Comparison of ENCODE assay signal across 8 cellular contexts in the genomic region with DNA sequence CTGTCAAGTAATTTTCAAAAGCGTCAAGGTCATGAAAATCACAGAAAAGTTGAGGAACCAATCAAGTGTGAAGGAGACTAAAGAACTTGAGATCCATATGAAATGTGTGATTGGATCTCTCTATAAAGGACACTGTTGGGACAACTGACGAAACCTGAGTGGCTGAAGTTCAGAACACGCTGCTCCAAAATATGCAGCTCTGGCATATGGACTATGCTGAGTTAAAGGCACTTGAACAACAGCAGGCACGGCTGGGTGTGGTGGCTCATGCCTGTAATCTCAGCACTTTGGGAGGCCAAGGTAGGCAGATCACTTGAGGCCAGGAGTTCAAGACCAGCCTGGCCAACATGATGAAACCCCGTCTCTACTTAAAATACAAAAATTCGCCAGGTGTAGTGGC. TPM values are rescaled to one million over a fixed set of nuclear protein-coding genes. Genes with fewer than 3 reads are reported as not detected.
DNase-seq lines count a peak whose midpoint lies in the region; ATAC-seq and TF ChIP-seq lines count a peak whose summit lies in the region.
"Not testable (repeated sequence)": the region's sequence is repeated elsewhere in the genome, so short reads cannot be mapped to it uniquely, and the experiment has no call there.

No MANE protein-coding gene starts in this region.

- not testable (repeated sequence) for H3K4me3 ChIP-seq in CD4-positive, CD25-positive, alpha-beta regulatory T cell (ENCODE audit: low read depth, low read length); effector memory CD4-positive, alpha-beta T cell (ENCODE audit: insufficient read depth, low read depth, low read length, poor library complexity, severe bottlenecking); thyroid gland (replicated peaks in 1 of 3)

- WGBS in thyroid gland, 2 donors, result 72 to 83% methylated on average over 6 of the region's 6 CpGs

- H3K4me1 Mint-ChIP-seq in CD4-positive, CD25-positive, alpha-beta regulatory T cell, result peaks cover 40 to 70% (median 49%) of the 10 kb centered on the region in 4 donors
- H3K4me1 Mint-ChIP-seq in activated CD4-positive, alpha-beta T cell treated with anti-CD3 and anti-CD28 coated beads for 36 hours, result peaks cover 62% of the 10 kb centered on the region
- H3K4me1 Mint-ChIP-seq in natural killer cell, result peaks cover 44 to 52% of the 10 kb centered on the region in 2 donors

- TF ChIP-seq CTCF in natural killer cell (IDR thresholded peaks at IDR 0.05); thyroid gland (IDR thresholded peaks at IDR 0.05): not testable (repeated sequence)

- H3K4me1 ChIP-seq in CD4-positive, CD25-positive, alpha-beta regulatory T cell (ENCODE audit: control insufficient read depth, insufficient read depth, low read length, poor library complexity, severe bottlenecking), result peaks cover 17% of the 10 kb centered on the region
- H3K4me1 ChIP-seq in effector memory CD4-positive, alpha-beta T cell (ENCODE audit: control insufficient read depth, insufficient read depth, low read length, poor library complexity, severe bottlenecking), result peaks cover 18% of the 10 kb centered on the region
- not testable (repeated sequence) for H3K4me1 ChIP-seq in thyroid gland

- TF ChIP-seq POLR2A in thyroid gland (IDR thresholded peaks at IDR 0.05), result not testable (repeated sequence)

- H3K27me3 ChIP-seq in CD4-positive, CD25-positive, alpha-beta regulatory T cell (ENCODE audit: control insufficient read depth, insufficient read depth, low read length); effector memory CD4-positive, alpha-beta T cell (replicated peaks; ENCODE audit: control insufficient read depth, insufficient read depth, low read length, poor library complexity, severe bottlenecking); thyroid gland: not testable (repeated sequence)

- H3K36me3 ChIP-seq in CD4-positive, CD25-positive, alpha-beta regulatory T cell (ENCODE audit: control insufficient read depth, insufficient read depth, low read length), result peaks cover 13% of the 10 kb centered on the region
- peaks cover 31% of the 10 kb centered on the region for H3K36me3 ChIP-seq in KOPT-K1 (ENCODE audit: insufficient read depth, low read length)
- not testable (repeated sequence) for H3K36me3 ChIP-seq in effector memory CD4-positive, alpha-beta T cell (ENCODE audit: control insufficient read depth, insufficient read depth, low read length); thyroid gland

- POLR2A ChIA-PET in activated CD4-positive, alpha-beta T cell treated with anti-CD3 and anti-CD28 coated beads for 36 hours (lab: Charles Lee), result not testable (repeated sequence)

- intact Hi-C loops in activated CD4-positive, alpha-beta T cell treated with anti-CD3 and anti-CD28 coated beads for 36 hours (cut with DNase I, micrococcal nuclease), result loop anchor here in 1 of 2 experiments (10.0 kb wide), 1 partner anchor 842 kb away; a partner anchor contains a TSS
- intact Hi-C loops in natural killer cell (cut with micrococcal nuclease), result loop anchor here (10.0 kb wide), 1 partner anchor 112 kb away; no protein-coding TSS in a partner anchor
- intact Hi-C loops in thyroid gland (cut with DNase I), result not testable (repeated sequence)

- H3K36me3 Mint-ChIP-seq in CD4-positive, CD25-positive, alpha-beta regulatory T cell, result peaks cover 31% of the 10 kb centered on the region
- H3K36me3 Mint-ChIP-seq in activated CD4-positive, alpha-beta T cell treated with anti-CD3 and anti-CD28 coated beads for 36 hours (ENCODE audit: low read depth), result peaks cover 30% of the 10 kb centered on the region
- H3K36me3 Mint-ChIP-seq in activated naive CD4-positive, alpha-beta T cell treated with anti-CD3 and anti-CD28 coated beads, Interleukin-2, amount 50 U/mL, for 72 hours, result peaks cover 5 to 25% of the 10 kb centered on the region in 2 donors
- H3K36me3 Mint-ChIP-seq in natural killer cell, result not testable (repeated sequence)

- not testable (repeated sequence) for H3K9me3 ChIP-seq in CD4-positive, CD25-positive, alpha-beta regulatory T cell (ENCODE audit: control insufficient read depth in 2 of 2, low read length in 2 of 2); KOPT-K1 (ENCODE audit: insufficient read depth, low read length, poor library complexity, severe bottlenecking); effector memory CD4-positive, alpha-beta T cell (ENCODE audit: control insufficient read depth, low read length); thyroid gland

- H3K9me3 Mint-ChIP-seq in CD4-positive, CD25-positive, alpha-beta regulatory T cell; activated CD4-positive, alpha-beta T cell treated with anti-CD3 and anti-CD28 coated beads for 36 hours (ENCODE audit: low read depth); activated naive CD4-positive, alpha-beta T cell treated with anti-CD3 and anti-CD28 coated beads, Interleukin-2, amount 50 U/mL, for 72 hours; natural killer cell: not testable (repeated sequence)

- not testable (repeated sequence) for H3K27me3 Mint-ChIP-seq in CD4-positive, CD25-positive, alpha-beta regulatory T cell; activated CD4-positive, alpha-beta T cell treated with anti-CD3 and anti-CD28 coated beads for 36 hours; natural killer cell (ENCODE audit: low read depth in 2 of 2)

- peak overlapping the region in 3 of 4 donors; percentile 43 to 73 (median 71) for H3K4me3 Mint-ChIP-seq in CD4-positive, CD25-positive, alpha-beta regulatory T cell
- H3K4me3 Mint-ChIP-seq in activated CD4-positive, alpha-beta T cell treated with anti-CD3 and anti-CD28 coated beads for 36 hours; natural killer cell: not testable (repeated sequence)

- DNase-seq in CD4-positive, CD25-positive, alpha-beta regulatory T cell; activated CD4-positive, alpha-beta T cell treated with anti-CD3 and anti-CD28 coated beads for 36 hours; activated naive CD4-positive, alpha-beta T cell treated with anti-CD3 and anti-CD28 coated beads, Interleukin-2, amount 50 U/mL, for 72 hours (ENCODE audit: low spot score in 2 of 2); effector memory CD4-positive, alpha-beta T cell; natural killer cell: not testable (repeated sequence)
- peak; percentile 29 for DNase-seq in activated T-cell treated with anti-CD3 and anti-CD28 coated beads, Interleukin-2, amount 50 U/mL, for 1 hour
- peak; percentile 14 to 30 for DNase-seq in thyroid gland

- peak overlapping the region; percentile 71 to 93 (median 81) for H3K27ac Mint-ChIP-seq in CD4-positive, CD25-positive, alpha-beta regulatory T cell
- H3K27ac Mint-ChIP-seq in activated CD4-positive, alpha-beta T cell treated with anti-CD3 and anti-CD28 coated beads for 36 hours, result peak overlapping the region; percentile 61
- peak overlapping the region; percentile 37 to 51 for H3K27ac Mint-ChIP-seq in activated naive CD4-positive, alpha-beta T cell treated with anti-CD3 and anti-CD28 coated beads, Interleukin-2, amount 50 U/mL, for 72 hours
- peak overlapping the region; percentile 47 to 62 for H3K27ac Mint-ChIP-seq in natural killer cell

- CTCF ChIA-PET in activated CD4-positive, alpha-beta T cell treated with anti-CD3 and anti-CD28 coated beads for 36 hours (lab: Charles Lee), result not testable (repeated sequence)

- H3K27ac ChIP-seq in CD4-positive, CD25-positive, alpha-beta regulatory T cell (ENCODE audit: insufficient read depth, low read length, poor library complexity, severe bottlenecking), result peak overlapping the region; percentile 39
- H3K27ac ChIP-seq in KOPT-K1 (ENCODE audit: low read depth, low read length, poor library complexity, severe bottlenecking) (peak overlapping the region; percentile 38), thyroid gland (peak overlapping the region; percentile 38 to 75 (median 75))
- peak overlapping the region; percentile 44 for H3K27ac ChIP-seq in effector memory CD4-positive, alpha-beta T cell (ENCODE audit: insufficient read depth, low read length, poor library complexity, severe bottlenecking)

- not testable (repeated sequence) for ATAC-seq in CD4-positive, CD25-positive, alpha-beta regulatory T cell (ENCODE audit: low read depth in 2 of 2); activated CD4-positive, alpha-beta T cell treated with anti-CD3 and anti-CD28 coated beads for 36 hours; activated naive CD4-positive, alpha-beta T cell treated with anti-CD3 and anti-CD28 coated beads, Interleukin-2, amount 50 U/mL, for 72 hours; natural killer cell

RNA-seq across cellular contexts. Expression of a gene that starts 16.2 kb away (rescaled TPM):
- total RNA-seq in CD4-positive, CD25-positive, alpha-beta regulatory T cell, result 67.6 TPM
- polyA plus RNA-seq in CD4-positive, CD25-positive, alpha-beta regulatory T cell, result 100 to 1,000 TPM; 264 to 488 (median 327) TPM
- total RNA-seq in activated CD4-positive, alpha-beta T cell treated with anti-CD3 and anti-CD28 coated beads for 36 hours, result 100 to 1,000 TPM; 135 to 194 TPM
- total RNA-seq in activated naive CD4-positive, alpha-beta T cell treated with anti-CD3 and anti-CD28 coated beads, Interleukin-2, amount 50 U/mL, for 72 hours, result 100 to 1,000 TPM; 138 to 141 TPM
- 10 to 100 TPM; 67.7 to 91.5 (median 69.6) TPM for total RNA-seq in natural killer cell
- total RNA-seq in thyroid gland, result 100 to 1,000 TPM in 3 of 4 donors, 10 to 100 TPM in 1; 88.4 to 178 (median 136) TPM
